29 cellular contexts compared by ENCODE assay signal in genomic region chr11:14614223-14614622, GRCh38. TPM values are rescaled to one million over a fixed set of nuclear protein-coding genes. Genes with fewer than 3 reads are reported as not detected.
DNase-seq lines count a peak whose midpoint lies in the region; ATAC-seq lines count a peak whose summit lies in the region.
"Had no signal": no experiment of that assay in that cellular context is flagged by ENCODE, and none has a peak within 500 bp of the region (broad histone marks: within the 10 kb centered on the region; RNA-seq: fewer than 3 reads in every experiment).

No MANE protein-coding gene starts in this region.

- peaks cover 24% of the 10 kb centered on the region for H3K36me3 Mint-ChIP-seq in activated T-helper 17 cell treated with anti-CD3 and anti-CD28 coated beads, Interleukin-2, amount 50 U/mL, for 72 hours (ENCODE audit: low read depth)
- H3K36me3 Mint-ChIP-seq in naive thymus-derived CD8-positive, alpha-beta T cell, result peaks cover 13 to 35% (median 19%) of the 10 kb centered on the region in 3 donors

- H3K9me3 Mint-ChIP-seq in activated T-helper 17 cell treated with anti-CD3 and anti-CD28 coated beads, Interleukin-2, amount 50 U/mL, for 72 hours, result no peaks in the 10 kb centered on the region
- H3K9me3 Mint-ChIP-seq in naive thymus-derived CD8-positive, alpha-beta T cell, result peaks cover 0 to 2% (median 0%) of the 10 kb centered on the region in 9 donors
- H3K9me3 Mint-ChIP-seq: CD4-positive, CD25-positive, alpha-beta regulatory T cell; GM23338; H9; HFFc6 had no signal

- no peaks in the 10 kb centered on the region for H3K27me3 ChIP-seq in subcutaneous abdominal adipose tissue (ENCODE audit: control insufficient read depth in 5 of 5, insufficient read depth in 4 of 5, low read length in 5 of 5)
- H3K27me3 ChIP-seq: BE2C had no signal

- H3K9ac ChIP-seq in subcutaneous abdominal adipose tissue (ENCODE audit: low read length in 5 of 5), result peak overlapping the region in 1 of 5 donors; percentile 20

- POLR2A ChIA-PET in naive thymus-derived CD8-positive, alpha-beta T cell (lab: Charles Lee), result no interaction called here

- peaks cover 0 to 30% (median 15%) of the 10 kb centered on the region in 5 donors for H3K4me1 ChIP-seq in subcutaneous abdominal adipose tissue (ENCODE audit: control insufficient read depth in 5 of 5, insufficient read depth in 5 of 5, low read length in 5 of 5)
- H3K4me1 ChIP-seq: BE2C had no signal

- H3K4me1 Mint-ChIP-seq in activated T-helper 17 cell treated with anti-CD3 and anti-CD28 coated beads, Interleukin-2, amount 50 U/mL, for 72 hours, result peaks cover 33% of the 10 kb centered on the region
- peaks cover 47 to 74% (median 62%) of the 10 kb centered on the region in 4 donors for H3K4me1 Mint-ChIP-seq in naive thymus-derived CD8-positive, alpha-beta T cell

- H3K27ac ChIP-seq in subcutaneous abdominal adipose tissue (ENCODE audit: low read depth, low read length), result peak overlapping the region; percentile 26
- H3K27ac ChIP-seq: 22Rv1 had no signal

- H3K27ac Mint-ChIP-seq in activated T-helper 17 cell treated with anti-CD3 and anti-CD28 coated beads, Interleukin-2, amount 50 U/mL, for 72 hours, result peak overlapping the region; percentile 49
- peak overlapping the region in 9 of 10 donors; percentile 5 to 80 (median 48) for H3K27ac Mint-ChIP-seq in naive thymus-derived CD8-positive, alpha-beta T cell
- H3K27ac Mint-ChIP-seq: GM23338, H9, HFFc6 had no signal

- no peaks in the 10 kb centered on the region for H3K27me3 Mint-ChIP-seq in activated T-helper 17 cell treated with anti-CD3 and anti-CD28 coated beads, Interleukin-2, amount 50 U/mL, for 72 hours
- H3K27me3 Mint-ChIP-seq in naive thymus-derived CD8-positive, alpha-beta T cell, result no peaks in the 10 kb centered on the region

- peaks cover 0 to 12% (median 10%) of the 10 kb centered on the region in 5 donors for H3K36me3 ChIP-seq in subcutaneous abdominal adipose tissue (ENCODE audit: control insufficient read depth in 5 of 5, insufficient read depth in 5 of 5, low read length in 5 of 5)
- H3K36me3 ChIP-seq: BE2C had no signal

- DNase-seq in activated CD4-positive, CD25-positive, alpha-beta regulatory T cell (lab: John Stamatoyannopoulos, UW), result no peak
- DNase-seq in naive thymus-derived CD8-positive, alpha-beta T cell, result no peak
- DNase-seq in hypothalamus (lab: John Stamatoyannopoulos, UW), result no peak
- DNase-seq in activated CD8-positive, alpha-beta memory T cell treated with anti-CD3 and anti-CD28 coated beads, Interleukin-2, amount 50 U/mL, for 4 hours, result no peak
- DNase-seq in GM19238 (ENCODE audit: insufficient read length, low spot score), result no peak
- DNase-seq: ACHN; BE2C; Caco-2; CD4-positive, CD25-positive, alpha-beta regulatory T cell; H9; HFFc6; Kasumi-1; NCI-H1092 treated with DMSO at 0.1 percent for 48 hours; NCI-H1436; NCI-H187; NCI-H2081 treated with DMSO at 0.1 percent for 48 hours; NCI-H2171; NCI-H226; NCI-H510A; NCI-H69; RPMI8226; SHP77 had no signal

- H3K4me3 Mint-ChIP-seq in activated T-helper 17 cell treated with anti-CD3 and anti-CD28 coated beads, Interleukin-2, amount 50 U/mL, for 72 hours, result no peak overlapping the region
- H3K4me3 Mint-ChIP-seq in naive thymus-derived CD8-positive, alpha-beta T cell, result peak overlapping the region in 1 of 10 donors; percentile 19
- H3K4me3 Mint-ChIP-seq: CD4-positive, CD25-positive, alpha-beta regulatory T cell; GM23338; H9; HFFc6 had no signal

- no peak overlapping the region for H3K4me3 ChIP-seq in subcutaneous abdominal adipose tissue (ENCODE audit: low read depth in 1 of 5, low read length in 5 of 5)
- H3K4me3 ChIP-seq: GM23338, K562 had no signal

- peak; percentile 48 to 73 for ATAC-seq in activated CD4-positive, CD25-positive, alpha-beta regulatory T cell treated with anti-CD3 and anti-CD28 coated beads, Interleukin-2, amount 50 U/mL, for 24 hours
- ATAC-seq in activated T-helper 17 cell treated with anti-CD3 and anti-CD28 coated beads, Interleukin-2, amount 50 U/mL, for 72 hours (replicated peaks), result no peak
- ATAC-seq in naive thymus-derived CD8-positive, alpha-beta T cell, result no peak
- ATAC-seq: GM23338, K562 had no signal

- H3K9me3 ChIP-seq in subcutaneous abdominal adipose tissue (ENCODE audit: control insufficient read depth in 5 of 5, low read length in 5 of 5), result no peaks in the 10 kb centered on the region
- H3K9me3 ChIP-seq: BE2C, Caco-2 had no signal

RNA-seq across cellular contexts. Expression of gene PDE3B, which starts 29.4 kb away (rescaled TPM):
- total RNA-seq in activated T-helper 17 cell treated with anti-CD3 and anti-CD28 coated beads, Interleukin-2, amount 50 U/mL, for 72 hours, result 10 to 100 TPM; 23.0 to 25.5 TPM
- 100 to 1,000 TPM; 228 to 240 TPM for total RNA-seq in naive thymus-derived CD8-positive, alpha-beta T cell
- 100 to 1,000 TPM in 1 of 3 donors, 10 to 100 TPM in 2; 59.2 to 127 (median 74.8) TPM for polyA plus RNA-seq in naive thymus-derived CD8-positive, alpha-beta T cell
- total RNA-seq: M059J had no signal

Comparison
In these comparisons a context has a peak if more than half of its experiments do, and no peak if none do; other contexts are left out.
1. ATAC-seq: peak in activated CD4-positive, CD25-positive, alpha-beta regulatory T cell treated with anti-CD3 and anti-CD28 coated beads, Interleukin-2, amount 50 U/mL, for 24 hours (2 of 2); none in activated T-helper 17 cell treated with anti-CD3 and anti-CD28 coated beads, Interleukin-2, amount 50 U/mL, for 72 hours (single experiment) and naive thymus-derived CD8-positive, alpha-beta T cell (0 of 2).
2. RNA of gene PDE3B, which starts 29.4 kb away (total RNA-seq): 228 to 240 TPM in naive thymus-derived CD8-positive, alpha-beta T cell; 23.0 to 25.5 TPM in activated T-helper 17 cell treated with anti-CD3 and anti-CD28 coated beads, Interleukin-2, amount 50 U/mL, for 72 hours; every median in the first group is over 4 times any median in the second.